In the genomic region with DNA sequence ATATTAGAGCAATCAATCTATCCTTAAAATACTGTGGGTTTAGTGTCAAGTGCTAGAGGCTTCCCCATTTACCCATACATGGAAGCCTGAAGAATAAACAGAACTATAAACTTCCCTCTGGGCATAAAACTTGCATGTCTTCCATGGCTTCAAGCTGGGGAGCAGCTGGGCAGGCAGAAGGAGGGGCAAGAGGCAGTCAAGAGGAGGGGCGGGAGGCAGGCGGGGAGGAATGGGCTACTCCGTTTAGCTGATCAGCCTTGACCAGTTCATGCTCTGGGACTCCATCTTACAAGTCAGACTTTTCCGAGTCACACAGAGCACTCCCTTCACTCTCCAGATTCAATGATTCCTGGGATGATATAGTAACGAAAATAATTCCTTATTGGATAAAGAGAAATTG, we compare ENCODE assay signal across 16 cellular contexts. TPM values are rescaled to one million over a fixed set of nuclear protein-coding genes. Genes with fewer than 3 reads are reported as not detected.
A peak's percentile ranks its signal among the peaks of the same experiment; 100 is the strongest.
DNase-seq lines count a peak whose midpoint lies in the region; ATAC-seq and TF ChIP-seq lines count a peak whose summit lies in the region.
"Had no signal": no experiment of that assay in that cellular context is flagged by ENCODE, and none has a peak within 500 bp of the region (broad histone marks: within the 10 kb centered on the region; RNA-seq: fewer than 3 reads in every experiment).

No MANE protein-coding gene starts in this region.

- peaks cover 8% of the 10 kb centered on the region for H3K27me3 Mint-ChIP-seq in GM23338 (ENCODE audit: insufficient read depth, low read depth, poor library complexity)
- H3K27me3 Mint-ChIP-seq: CD4-positive, alpha-beta T cell had no signal

- H3K4me1 Mint-ChIP-seq in GM23338, result no peaks in the 10 kb centered on the region

- H3K9me3 ChIP-seq in body of pancreas, result no peaks in the 10 kb centered on the region
- H3K9me3 ChIP-seq in testis, result no peaks in the 10 kb centered on the region
- H3K9me3 ChIP-seq: BLaER1 treated with 17β-estradiol and CSF1 and Interleukin-3, amounts not matched to agents 10 nM and 100 nM had no signal

- ATAC-seq in GM23338, result 0 out of 3 replicates have a peak, but pooled peaks have one; percentile 35
- ATAC-seq in body of pancreas, result no peak
- no peak for ATAC-seq in HG02798 (IDR thresholded peaks at IDR 0.05; ENCODE audit: poor library complexity, unreplicated experiment)
- ATAC-seq: HCT116, HepG2 had no signal

- H3K79me2 ChIP-seq in GM23338 (replicated peaks; ENCODE audit: insufficient read depth), result no peaks in the 10 kb centered on the region

- H3K4me3 ChIP-seq in GM23338 (no peak overlapping the region), body of pancreas (no peak overlapping the region), testis (no peak overlapping the region)
- H3K4me3 ChIP-seq: BLaER1 treated with 17β-estradiol and CSF1 and Interleukin-3, amounts not matched to agents 10 nM and 100 nM had no signal

- TF ChIP-seq POLR2A in body of pancreas (IDR thresholded peaks at IDR 0.05) (no peak), testis (IDR thresholded peaks at IDR 0.05) (no peak)

- intact Hi-C loops in body of pancreas (cut with DNase I), result no loop called here
- intact Hi-C loops in testis (cut with DNase I; ENCODE audit: low total_unique reads), result no loop called here

- H3K27me3 ChIP-seq in GM23338 (ENCODE audit: insufficient read depth) (no peaks in the 10 kb centered on the region), body of pancreas (no peaks in the 10 kb centered on the region), testis (no peaks in the 10 kb centered on the region)
- H3K27me3 ChIP-seq: BLaER1 treated with 17β-estradiol and CSF1 and Interleukin-3, amounts not matched to agents 10 nM and 100 nM had no signal

- H3K36me3 ChIP-seq in GM23338 (ENCODE audit: insufficient read depth) (no peaks in the 10 kb centered on the region), body of pancreas (replicated peaks in 1 of 2; ENCODE audit: insufficient read depth in 1 of 2, low read depth in 2 of 2) (no peaks in the 10 kb centered on the region), testis (ENCODE audit: low read depth, missing control alignments) (no peaks in the 10 kb centered on the region)
- H3K36me3 ChIP-seq: BLaER1 treated with 17β-estradiol and CSF1 and Interleukin-3, amounts not matched to agents 10 nM and 100 nM had no signal

- no peak overlapping the region for H3K27ac Mint-ChIP-seq in GM23338
- H3K27ac Mint-ChIP-seq: CD4-positive, alpha-beta T cell had no signal

- DNase-seq in GM23338 (ENCODE audit: low spot score), result no peak
- DNase-seq in NCI-H82 treated with DMSO at 0.1 percent for 48 hours (lab: John Stamatoyannopoulos, UW; ENCODE audit: unreplicated experiment), result peak; percentile 3
- peak in 2 of 4 donors; percentile 58 to 68 for DNase-seq in body of pancreas
- no peak for DNase-seq in testis
- no peak for DNase-seq in NCI-H146 treated with DMSO at 0.1 percent for 48 hours (lab: John Stamatoyannopoulos, UW; ENCODE audit: unreplicated experiment)
- no peak for DNase-seq in retina
- DNase-seq: 8988T; ACHN; Calu3; CD4-positive, alpha-beta T cell; DMS 273 treated with DMSO at 0.1 percent for 48 hours had no signal

- no peak overlapping the region for H3K4me3 Mint-ChIP-seq in GM23338
- H3K4me3 Mint-ChIP-seq: CD4-positive, alpha-beta T cell had no signal

- no peak overlapping the region for H3K27ac ChIP-seq in GM23338 (ENCODE audit: low read depth)
- H3K27ac ChIP-seq in body of pancreas, result peak overlapping the region; percentile 36 to 97 (median 91)
- H3K27ac ChIP-seq in testis, result peak overlapping the region; percentile 37 to 53
- H3K27ac ChIP-seq: BLaER1 treated with 17β-estradiol and CSF1 and Interleukin-3, amounts not matched to agents 10 nM and 100 nM had no signal

- H3K36me3 Mint-ChIP-seq in GM23338 (ENCODE audit: low read depth), result no peaks in the 10 kb centered on the region

- WGBS in body of pancreas, 2 donors, result 34 to 42% methylated on average over 5 of the region's 5 CpGs
- 79 to 88% methylated on average over 5 of the region's 5 CpGs for WGBS in testis, 2 donors

- no peaks in the 10 kb centered on the region for H4K20me1 ChIP-seq in GM23338 (replicated peaks; ENCODE audit: insufficient read depth)
- H4K20me1 ChIP-seq: BLaER1 treated with 17β-estradiol and CSF1 and Interleukin-3, amounts not matched to agents 10 nM and 100 nM had no signal

- no peaks in the 10 kb centered on the region for H3K9me2 ChIP-seq in GM23338 (ENCODE audit: insufficient read depth)

- no peaks in the 10 kb centered on the region for H3K4me1 ChIP-seq in GM23338 (ENCODE audit: insufficient read depth)
- H3K4me1 ChIP-seq in body of pancreas, result peaks cover 62% of the 10 kb centered on the region
- peaks cover 46% of the 10 kb centered on the region for H3K4me1 ChIP-seq in testis

- H3K4me2 ChIP-seq in GM23338, result no peak overlapping the region

- H3F3A ChIP-seq in GM23338 (replicated peaks; ENCODE audit: low read depth), result no peaks in the 10 kb centered on the region

- TF ChIP-seq CTCF in GM23338 (conservative IDR thresholded peaks at IDR 0.05; ENCODE audit: low read depth in 2 of 2) (no peak), body of pancreas (IDR thresholded peaks at IDR 0.05) (no peak), testis (IDR thresholded peaks at IDR 0.05) (no peak)

- no peaks in the 10 kb centered on the region for H3K9me3 Mint-ChIP-seq in GM23338
- H3K9me3 Mint-ChIP-seq: CD4-positive, alpha-beta T cell had no signal

- no peak overlapping the region for H2AFZ ChIP-seq in GM23338

TF ChIP-seq in GM23338, 12 proteins besides CTCF, POLR2A, EP300 and RAD21 (continues in another document):
- TF ChIP-seq JUNB (IDR thresholded peaks at IDR 0.05; ENCODE audit: unreplicated experiment), result no peak
- TF ChIP-seq NANOG (IDR thresholded peaks at IDR 0.05; ENCODE audit: borderline replicate concordance), result no peak
- TF ChIP-seq, protein P1, sequence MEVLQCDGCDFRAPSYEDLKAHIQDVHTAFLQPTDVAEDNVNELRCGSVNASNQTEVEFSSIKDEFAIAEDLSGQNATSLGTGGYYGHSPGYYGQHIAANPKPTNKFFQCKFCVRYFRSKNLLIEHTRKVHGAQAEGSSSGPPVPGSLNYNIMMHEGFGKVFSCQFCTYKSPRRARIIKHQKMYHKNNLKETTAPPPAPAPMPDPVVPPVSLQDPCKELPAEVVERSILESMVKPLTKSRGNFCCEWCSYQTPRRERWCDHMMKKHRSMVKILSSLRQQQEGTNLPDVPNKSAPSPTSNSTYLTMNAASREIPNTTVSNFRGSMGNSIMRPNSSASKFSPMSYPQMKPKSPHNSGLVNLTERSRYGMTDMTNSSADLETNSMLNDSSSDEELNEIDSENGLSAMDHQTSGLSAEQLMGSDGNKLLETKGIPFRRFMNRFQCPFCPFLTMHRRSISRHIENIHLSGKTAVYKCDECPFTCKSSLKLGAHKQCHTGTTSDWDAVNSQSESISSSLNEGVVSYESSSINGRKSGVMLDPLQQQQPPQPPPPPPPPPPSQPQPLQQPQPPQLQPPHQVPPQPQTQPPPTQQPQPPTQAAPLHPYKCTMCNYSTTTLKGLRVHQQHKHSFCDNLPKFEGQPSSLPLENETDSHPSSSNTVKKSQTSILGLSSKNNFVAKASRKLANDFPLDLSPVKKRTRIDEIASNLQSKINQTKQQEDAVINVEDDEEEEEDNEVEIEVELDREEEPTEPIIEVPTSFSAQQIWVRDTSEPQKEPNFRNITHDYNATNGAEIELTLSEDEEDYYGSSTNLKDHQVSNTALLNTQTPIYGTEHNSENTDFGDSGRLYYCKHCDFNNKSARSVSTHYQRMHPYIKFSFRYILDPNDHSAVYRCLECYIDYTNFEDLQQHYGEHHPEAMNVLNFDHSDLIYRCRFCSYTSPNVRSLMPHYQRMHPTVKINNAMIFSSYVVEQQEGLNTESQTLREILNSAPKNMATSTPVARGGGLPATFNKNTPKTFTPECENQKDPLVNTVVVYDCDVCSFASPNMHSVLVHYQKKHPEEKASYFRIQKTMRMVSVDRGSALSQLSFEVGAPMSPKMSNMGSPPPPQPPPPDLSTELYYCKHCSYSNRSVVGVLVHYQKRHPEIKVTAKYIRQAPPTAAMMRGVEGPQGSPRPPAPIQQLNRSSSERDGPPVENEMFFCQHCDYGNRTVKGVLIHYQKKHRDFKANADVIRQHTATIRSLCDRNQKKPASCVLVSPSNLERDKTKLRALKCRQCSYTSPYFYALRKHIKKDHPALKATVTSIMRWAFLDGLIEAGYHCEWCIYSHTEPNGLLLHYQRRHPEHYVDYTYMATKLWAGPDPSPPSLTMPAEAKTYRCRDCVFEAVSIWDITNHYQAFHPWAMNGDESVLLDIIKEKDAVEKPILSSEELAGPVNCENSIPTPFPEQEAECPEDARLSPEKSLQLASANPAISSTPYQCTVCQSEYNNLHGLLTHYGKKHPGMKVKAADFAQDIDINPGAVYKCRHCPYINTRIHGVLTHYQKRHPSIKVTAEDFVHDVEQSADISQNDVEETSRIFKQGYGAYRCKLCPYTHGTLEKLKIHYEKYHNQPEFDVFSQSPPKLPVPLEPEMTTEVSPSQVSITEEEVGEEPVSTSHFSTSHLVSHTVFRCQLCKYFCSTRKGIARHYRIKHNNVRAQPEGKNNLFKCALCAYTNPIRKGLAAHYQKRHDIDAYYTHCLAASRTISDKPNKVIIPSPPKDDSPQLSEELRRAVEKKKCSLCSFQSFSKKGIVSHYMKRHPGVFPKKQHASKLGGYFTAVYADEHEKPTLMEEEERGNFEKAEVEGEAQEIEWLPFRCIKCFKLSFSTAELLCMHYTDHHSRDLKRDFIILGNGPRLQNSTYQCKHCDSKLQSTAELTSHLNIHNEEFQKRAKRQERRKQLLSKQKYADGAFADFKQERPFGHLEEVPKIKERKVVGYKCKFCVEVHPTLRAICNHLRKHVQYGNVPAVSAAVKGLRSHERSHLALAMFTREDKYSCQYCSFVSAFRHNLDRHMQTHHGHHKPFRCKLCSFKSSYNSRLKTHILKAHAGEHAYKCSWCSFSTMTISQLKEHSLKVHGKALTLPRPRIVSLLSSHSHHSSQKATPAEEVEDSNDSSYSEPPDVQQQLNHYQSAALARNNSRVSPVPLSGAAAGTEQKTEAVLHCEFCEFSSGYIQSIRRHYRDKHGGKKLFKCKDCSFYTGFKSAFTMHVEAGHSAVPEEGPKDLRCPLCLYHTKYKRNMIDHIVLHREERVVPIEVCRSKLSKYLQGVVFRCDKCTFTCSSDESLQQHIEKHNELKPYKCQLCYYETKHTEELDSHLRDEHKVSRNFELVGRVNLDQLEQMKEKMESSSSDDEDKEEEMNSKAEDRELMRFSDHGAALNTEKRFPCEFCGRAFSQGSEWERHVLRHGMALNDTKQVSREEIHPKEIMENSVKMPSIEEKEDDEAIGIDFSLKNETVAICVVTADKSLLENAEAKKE (CRISPR knock-in tag; IDR thresholded peaks at IDR 0.05), result no peak
- TF ChIP-seq ZNF114 (CRISPR knock-in tag; IDR thresholded peaks at IDR 0.05), result no peak

RNA-seq across cellular contexts. Expression of a gene that starts 3.5 kb away (rescaled TPM):
- total RNA-seq in GM23338 (2014; rRNA removed; shearing (Covaris generic)), result not detected in 2 replicates
- polyA plus RNA-seq in GM23338 (2016; fragmentation: Nextera tagmentation; extraction: Ambion mirVana) (not detected in 2 replicates), testis (ENCODE audit: insufficient read depth, low read depth, low replicate concordance) (not detected)
- total RNA-seq in body of pancreas (over 10,000 TPM; 29,602 to 44,177 TPM), testis (not detected)
- total RNA-seq: CD4-positive, alpha-beta T cell; Daoy; HepG2 had no signal
- polyA plus RNA-seq: HepG2 had no signal

RNA-seq across cellular contexts. Expression of a gene that starts 25.0 kb away (rescaled TPM):
- not detected in 2 replicates for total RNA-seq in GM23338 (2014; rRNA removed; shearing (Covaris generic))
- not detected in 2 replicates for polyA plus RNA-seq in GM23338 (2016; fragmentation: Nextera tagmentation; extraction: Ambion mirVana)
- total RNA-seq in body of pancreas, result over 10,000 TPM; 15,993 to 74,693 TPM
- not detected for total RNA-seq in testis
- polyA plus RNA-seq in testis (ENCODE audit: insufficient read depth, low read depth, low replicate concordance), result not detected
- total RNA-seq: CD4-positive, alpha-beta T cell; Daoy; HepG2 had no signal
- polyA plus RNA-seq: HepG2 had no signal

Comparison
In these comparisons a context has a peak if more than half of its experiments do, and no peak if none do; other contexts are left out.
1. RNA of a gene that starts 3.5 kb away (total RNA-seq): 29,602 to 44,177 TPM in body of pancreas; not detected in testis and not detected in GM23338; every median in the first group is over 1,000 times any median in the second.
2. RNA of a gene that starts 25.0 kb away (total RNA-seq): 15,993 to 74,693 TPM in body of pancreas; not detected in GM23338 and not detected in testis; every median in the first group is over 1,000 times any median in the second.